8 cellular contexts compared by ENCODE assay signal in the genomic region with DNA sequence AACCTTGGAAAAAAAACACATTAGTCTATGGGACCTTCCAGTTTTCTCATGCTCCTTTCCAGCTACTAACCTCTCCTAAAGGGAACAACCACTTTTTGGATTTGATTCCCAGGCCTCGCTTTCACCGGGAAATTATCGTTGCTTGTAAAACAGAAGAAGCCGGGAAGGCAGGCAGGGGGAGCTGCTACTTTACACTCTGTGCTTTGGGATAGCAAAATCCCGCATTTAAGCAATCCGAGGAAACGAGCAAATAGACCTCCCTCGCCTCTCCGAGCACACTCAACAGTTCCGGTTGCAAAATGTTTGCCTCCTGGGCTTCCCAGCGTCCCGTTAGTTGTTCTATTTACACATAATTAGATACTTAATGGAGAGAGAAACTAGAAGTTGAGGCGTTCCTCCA. TPM values are rescaled to one million over a fixed set of nuclear protein-coding genes. Genes with fewer than 3 reads are reported as not detected.
A peak's percentile ranks its signal among the peaks of the same experiment; 100 is the strongest.
DNase-seq lines count a peak whose midpoint lies in the region; ATAC-seq lines count a peak whose summit lies in the region.

No MANE protein-coding gene starts in this region.

- H3K27ac ChIP-seq in rectal smooth muscle tissue (ENCODE audit: low read depth, low read length) = no peak overlapping the region

- no peaks in the 10 kb centered on the region for H3K36me3 ChIP-seq in MG63
- H3K36me3 ChIP-seq in rectal smooth muscle tissue (ENCODE audit: control insufficient read depth, insufficient read depth, low read length) = no peaks in the 10 kb centered on the region

- H3K4me1 ChIP-seq in rectal smooth muscle tissue (ENCODE audit: control insufficient read depth, insufficient read depth, low read length) = no peaks in the 10 kb centered on the region

- H3K9ac ChIP-seq in rectal smooth muscle tissue (ENCODE audit: low read length) = no peak overlapping the region

- ATAC-seq in GM21529 (IDR thresholded peaks at IDR 0.05; ENCODE audit: unreplicated experiment) = no peak
- no peak for ATAC-seq in GM18868 (IDR thresholded peaks at IDR 0.05; ENCODE audit: unreplicated experiment)

- peak; percentile 65 for DNase-seq in ELR (ENCODE audit: low read depth)
- peak; percentile 7 for DNase-seq in MG63
- peak; percentile 77 for DNase-seq in astrocyte of the hippocampus (ENCODE audit: low read depth, low spot score)
- no peak for DNase-seq in NCI-H187 treated with DMSO at 0.1 percent for 48 hours (lab: John Stamatoyannopoulos, UW)

- H3K9me3 ChIP-seq in MG63 = no peaks in the 10 kb centered on the region

- H3K27me3 ChIP-seq in MG63 = no peaks in the 10 kb centered on the region
- H3K27me3 ChIP-seq in rectal smooth muscle tissue (ENCODE audit: control insufficient read depth, insufficient read depth, low read length) = no peaks in the 10 kb centered on the region

- peak overlapping the region; percentile 28 for H3K4me3 ChIP-seq in MG63
- H3K4me3 ChIP-seq in iPS-11a (ENCODE audit: low read depth, low read length) = peak overlapping the region; percentile 55
- peak overlapping the region; percentile 76 for H3K4me3 ChIP-seq in rectal smooth muscle tissue (ENCODE audit: low read length)

RNA-seq across cellular contexts. Expression of gene CD38, which starts 1.2 kb away (rescaled TPM):
- total RNA-seq in MG63 (2014; rRNA removed; shearing (Covaris generic); ENCODE audit: low replicate concordance) = not detected in 2 replicates
